Comparison of ENCODE assay signal across 14 cellular contexts in the genomic region with DNA sequence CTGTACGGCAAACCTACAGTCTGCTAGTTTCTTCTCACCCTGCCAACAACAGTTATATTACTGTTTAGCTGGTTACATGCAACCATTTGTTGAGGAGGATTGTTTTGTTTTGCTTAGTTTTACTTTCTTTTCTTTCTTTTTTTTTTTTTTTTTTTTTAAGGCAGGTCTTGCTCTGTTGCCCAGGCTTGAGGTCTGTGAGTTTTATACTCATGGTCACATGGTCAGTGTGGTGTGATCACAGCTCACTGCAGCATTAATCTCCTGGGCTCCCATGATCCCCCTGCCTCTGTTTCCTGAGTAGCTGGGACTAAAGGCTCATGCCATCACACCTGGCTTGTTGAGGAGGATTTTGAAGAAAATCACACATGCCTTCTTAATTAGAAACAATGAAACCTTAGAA.
DNase-seq lines count a peak whose midpoint lies in the region; ATAC-seq and TF ChIP-seq lines count a peak whose summit lies in the region.
"Had no signal": no experiment of that assay in that cellular context is flagged by ENCODE, and none has a peak within 500 bp of the region (broad histone marks: within the 10 kb centered on the region; RNA-seq: fewer than 3 reads in every experiment).

No MANE protein-coding gene starts in this region.

- TF ChIP-seq CTCF in right lobe of liver (IDR thresholded peaks at IDR 0.05) = no peak

- no CpG with 5 or more reads among the region's 1 CpG for WGBS in trophoblast cell (ENCODE audit: extremely low coverage, insufficient coverage, insufficient read length)
- 0% methylated on average over 1 of the region's 1 CpG for WGBS in right lobe of liver (ENCODE audit: insufficient coverage, low coverage, low lambda C conversion rate, missing lambda C conversion rate)

- H3K27ac ChIP-seq in trophoblast cell (ENCODE audit: low read depth, low read length) (no peak overlapping the region), right lobe of liver (no peak overlapping the region)
- H3K27ac ChIP-seq: spleen had no signal

- H2BK5ac ChIP-seq in trophoblast cell (ENCODE audit: low read depth, low read length, poor library complexity) = no peak overlapping the region

- H2BK12ac ChIP-seq in trophoblast cell (ENCODE audit: low read length) = no peak overlapping the region

- no peak overlapping the region for H4K91ac ChIP-seq in trophoblast cell (ENCODE audit: low read depth, low read length)

- no peak overlapping the region for H3K23ac ChIP-seq in trophoblast cell (ENCODE audit: low read length)

- intact Hi-C loops in right lobe of liver (cut with DNase I) = no loop called here

- no peak for TF ChIP-seq POLR2A in right lobe of liver (IDR thresholded peaks at IDR 0.05)

- no peak overlapping the region for H4K12ac ChIP-seq in trophoblast cell (ENCODE audit: low read depth, low read length)

- H3K9ac ChIP-seq in trophoblast cell (ENCODE audit: low read length) = no peak overlapping the region

- no peaks in the 10 kb centered on the region for H3K9me3 ChIP-seq in trophoblast cell (ENCODE audit: insufficient read depth, low read depth, low read length)
- H3K9me3 ChIP-seq in right lobe of liver = no peaks in the 10 kb centered on the region
- H3K9me3 ChIP-seq: spleen had no signal

- no peaks in the 10 kb centered on the region for H3K79me1 ChIP-seq in trophoblast cell (ENCODE audit: low read length)

- H3K4me2 ChIP-seq in trophoblast cell (ENCODE audit: low read length) = no peak overlapping the region

- no peak overlapping the region for H4K8ac ChIP-seq in trophoblast cell (ENCODE audit: low read depth, low read length)

- DNase-seq in A172 (ENCODE audit: low spot score) = no peak
- DNase-seq in trophoblast cell = no peak
- no peak for DNase-seq in right lobe of liver
- DNase-seq in T-helper 1 cell = no peak
- DNase-seq: amniotic stem cell, foreskin melanocyte, IMR-90, left colon, NCI-H2029 treated with DMSO at 0.1 percent for 48 hours, spleen had no signal

- H3K4me3 ChIP-seq in trophoblast cell (ENCODE audit: low read depth, low read length) (no peak overlapping the region), right lobe of liver (no peak overlapping the region)
- H3K4me3 ChIP-seq: spleen had no signal

- H3K4me1 ChIP-seq in trophoblast cell (ENCODE audit: control insufficient read depth in 1 of 2, insufficient read depth in 2 of 2, low read length in 2 of 2) (no peaks in the 10 kb centered on the region), right lobe of liver (no peaks in the 10 kb centered on the region)
- H3K4me1 ChIP-seq: spleen had no signal

- ATAC-seq in GM19328 (IDR thresholded peaks at IDR 0.05; ENCODE audit: unreplicated experiment) (peak; percentile 87), HG02642 (IDR thresholded peaks at IDR 0.05; ENCODE audit: poor library complexity, unreplicated experiment) (peak; percentile 91), HG03378 (IDR thresholded peaks at IDR 0.05; ENCODE audit: unreplicated experiment) (peak; percentile 78), right lobe of liver (no peak)
- ATAC-seq: left colon, Panc1 had no signal

- no peak overlapping the region for H3K14ac ChIP-seq in trophoblast cell (ENCODE audit: low read length)

- H2BK120ac ChIP-seq in trophoblast cell (ENCODE audit: insufficient read depth, low read length, poor library complexity) = no peak overlapping the region

- no peak overlapping the region for H3K18ac ChIP-seq in trophoblast cell (ENCODE audit: low read length)

- H3K27me3 ChIP-seq in trophoblast cell (ENCODE audit: insufficient read depth, low read length) (no peaks in the 10 kb centered on the region), right lobe of liver (no peaks in the 10 kb centered on the region)
- H3K27me3 ChIP-seq: spleen had no signal

- no peaks in the 10 kb centered on the region for H3K79me2 ChIP-seq in trophoblast cell (ENCODE audit: control insufficient read depth, insufficient read depth, low read length, poor library complexity)

- H2AFZ ChIP-seq in trophoblast cell (ENCODE audit: insufficient read depth, low read length, poor library complexity) = no peak overlapping the region

- no peak overlapping the region for H2AK5ac ChIP-seq in trophoblast cell (ENCODE audit: low read length)

- H3K4ac ChIP-seq in trophoblast cell (ENCODE audit: low read depth, low read length) = no peak overlapping the region

- H3K36me3 ChIP-seq in trophoblast cell (ENCODE audit: control insufficient read depth in 1 of 2, insufficient read depth in 2 of 2, low read length in 2 of 2) (no peaks in the 10 kb centered on the region), right lobe of liver (no peaks in the 10 kb centered on the region)
- H3K36me3 ChIP-seq: spleen had no signal

Comparison
In these comparisons a context has a peak if more than half of its experiments do, and no peak if none do; other contexts are left out.
1. ATAC-seq: peak in GM19328 (single experiment), HG02642 (single experiment) and HG03378 (single experiment); none in right lobe of liver (0 of 4).